1 cellular context compared by ENCODE assay signal in genomic region chr12:47786662-47786974, GRCh38.
TF ChIP-seq lines count a peak whose summit lies in the region.

No MANE protein-coding gene starts in this region.

TF ChIP-seq in endothelial cell of umbilical vein, 7 proteins besides CTCF, POLR2A, EP300 and RAD21:
- TF ChIP-seq GATA2 (IDR thresholded peaks at IDR 0.05; ENCODE audit: insufficient read depth, insufficient read length, low read depth, low read length) (no peak), POLR2AphosphoS5 (IDR thresholded peaks at IDR 0.05; ENCODE audit: insufficient read depth, low read depth, low read length) (peak; percentile 9)
